14 cellular contexts compared by ENCODE assay signal in the genomic region with DNA sequence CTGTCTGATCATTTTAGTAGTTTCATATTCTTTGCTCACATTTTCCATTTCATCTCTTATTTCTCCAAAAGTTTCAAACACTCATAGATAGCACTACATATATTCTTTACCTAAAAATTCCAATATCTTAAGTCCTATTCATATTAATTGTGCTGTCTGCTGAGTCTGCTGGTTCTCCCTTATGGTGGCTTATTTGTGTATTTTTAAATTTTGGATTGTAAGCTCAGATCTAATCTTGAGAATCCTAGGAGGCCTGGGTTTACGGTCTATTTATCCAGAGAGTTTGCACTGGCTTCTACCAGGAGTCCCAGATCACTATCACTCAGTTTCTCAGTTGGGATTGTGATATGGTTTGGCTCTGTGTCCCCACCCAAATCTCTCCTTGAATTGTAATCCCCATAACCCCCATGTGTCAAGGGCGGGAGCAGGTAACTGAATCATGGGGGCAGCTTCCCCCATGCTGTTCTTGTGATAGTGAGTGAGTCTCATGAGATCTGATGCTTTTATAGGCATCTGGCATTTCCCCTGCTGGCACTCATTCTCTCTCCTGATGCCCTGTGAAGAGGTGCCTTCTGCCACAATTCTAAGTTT.
"Had no signal": no experiment of that assay in that cellular context is flagged by ENCODE, and none has a peak within 500 bp of the region (broad histone marks: within the 10 kb centered on the region; RNA-seq: fewer than 3 reads in every experiment).

No MANE protein-coding gene starts in this region.

- DNase-seq: foreskin keratinocyte; head of caudate nucleus; hippocampal formation; left colon; left ventricle myocardium superior; mesenchymal stem cell; naive B cell; right cardiac atrium; stimulated activated CD4-positive, alpha-beta T cell treated with anti-CD3 and anti-CD28 coated beads, Interleukin-2, amount 100 ng/mL, for 48 hours; stimulated activated naive CD8-positive, alpha-beta T cell treated with anti-CD3 and anti-CD28 coated beads, Interleukin-15, Interleukin-2, amounts not matched to agents 100 U/mL and 50 U/mL, for 24 hours had no signal

- H3K4me2 ChIP-seq: smooth muscle cell had no signal

- H3K27ac ChIP-seq: foreskin keratinocyte, suprapubic skin, tibial nerve had no signal

- H3K4me3 ChIP-seq: lung, smooth muscle cell, suprapubic skin, tibial nerve had no signal

- ATAC-seq: foreskin keratinocyte; left colon; left ventricle myocardium superior; right cardiac atrium; stimulated activated naive CD8-positive, alpha-beta T cell treated with anti-CD3 and anti-CD28 coated beads, Interleukin-15, Interleukin-2, amounts not matched to agents 100 U/mL and 50 U/mL, for 24 hours had no signal

- H3K36me3 ChIP-seq: suprapubic skin, tibial nerve had no signal

- H3K27me3 ChIP-seq: foreskin keratinocyte, suprapubic skin, tibial nerve had no signal
